10 cellular contexts compared by ENCODE assay signal in genomic region chr14:21039059-21039422, GRCh38. TPM values are rescaled to one million over a fixed set of nuclear protein-coding genes. Genes with fewer than 3 reads are reported as not detected.
DNase-seq lines count a peak whose midpoint lies in the region; ATAC-seq, FAIRE-seq and TF ChIP-seq lines count a peak whose summit lies in the region.
"Had no signal": no experiment of that assay in that cellular context is flagged by ENCODE, and none has a peak within 500 bp of the region (broad histone marks: within the 10 kb centered on the region; RNA-seq: fewer than 3 reads in every experiment).

No MANE protein-coding gene starts in this region.

- TF ChIP-seq POLR2A in ovary (IDR thresholded peaks at IDR 0.05) = no peak
- TF ChIP-seq POLR2A in GM12891 (IDR thresholded peaks at IDR 0.05; ENCODE audit: low read depth, low read length) = no peak

- peak overlapping the region; percentile 25 to 55 for H3K27ac ChIP-seq in ovary

- no peaks in the 10 kb centered on the region for H3K9me3 ChIP-seq in ovary

- TF ChIP-seq EP300 in ovary (IDR thresholded peaks at IDR 0.05) = no peak

- no peak overlapping the region for H3K4me3 ChIP-seq in ovary

- intact Hi-C loops in Right ventricle myocardium superior (cut with DNase I) = loop anchor here (2.0 kb wide), 1 partner anchor 24 kb away; no protein-coding TSS in a partner anchor
- intact Hi-C loops in ovary (cut with DNase I) = loop anchor here in 2 of 4 donors (2.0 kb wide), 2 partner anchors 16 to 24 kb away; no protein-coding TSS in a partner anchor

- WGBS in ovary, 3 donors = 1 to 4% (median 3%) methylated on average over 7 of the region's 7 CpGs

- DNase-seq in COLO829 (ENCODE audit: low spot score) (peak; percentile 57), SK-N-DZ (ENCODE audit: low spot score) (peak; percentile 25), Right ventricle myocardium superior (peak; percentile 90), ovary (peak; percentile 88 to 93 (median 91)), HPDE6-E6E7 (ENCODE audit: extremely low spot score) (no peak), GM12891 (ENCODE audit: insufficient read length, low spot score) (no peak)
- no peak for DNase-seq in activated CD8-positive, alpha-beta memory T cell treated with anti-CD3 and anti-CD28 coated beads, Interleukin-2, amount 50 U/mL, for 4 hours
- DNase-seq: CD8-positive, alpha-beta T cell; T1000 had no signal

- ATAC-seq in Right ventricle myocardium superior (ENCODE audit: poor library complexity) (peak; percentile 93), GM19035 (IDR thresholded peaks at IDR 0.05; ENCODE audit: unreplicated experiment) (no peak)
- ATAC-seq: CD8-positive, alpha-beta T cell had no signal

- no peak for TF ChIP-seq CTCF in ovary (IDR thresholded peaks at IDR 0.05)

- H3K4me1 ChIP-seq in ovary (ENCODE audit: insufficient read depth) = peaks cover 19% of the 10 kb centered on the region

- no peaks in the 10 kb centered on the region for H3K36me3 ChIP-seq in ovary

- no peaks in the 10 kb centered on the region for H3K27me3 ChIP-seq in ovary

- no peak for FAIRE-seq in GM12891 (lab: Jason Lieb, UNC)

TF ChIP-seq in GM12891, 5 proteins besides CTCF, POLR2A, EP300 and RAD21:
- TF ChIP-seq TAF1 (IDR thresholded peaks at IDR 0.05; ENCODE audit: low read depth, low read length) = no peak
- no peak for TF ChIP-seq SPI1 (IDR thresholded peaks at IDR 0.05; ENCODE audit: low read depth, low read length)
- TF ChIP-seq POU2F2 (IDR thresholded peaks at IDR 0.05; ENCODE audit: low read depth, low read length) = no peak
- TF ChIP-seq POLR2AphosphoS5 (IDR thresholded peaks at IDR 0.05; ENCODE audit: low read depth, low read length) = no peak
- TF ChIP-seq PAX5 (IDR thresholded peaks at IDR 0.05; ENCODE audit: insufficient read depth, low read length, severe bottlenecking) = no peak
TF ChIP-seq in GM12891: peak in this region for 0.

RNA-seq across cellular contexts. Expression of gene RNASE7, which starts 3.1 kb away (rescaled TPM):
- not detected in 2 replicates for polyA plus RNA-seq in SK-N-DZ (2014; cell fraction: cytosol; rRNA removed)
- polyA plus RNA-seq in SK-N-DZ (2014; cell fraction: nucleus; rRNA removed) = not detected in 2 replicates
- total RNA-seq in Right ventricle myocardium superior (not detected), ovary (not detected)
- polyA plus RNA-seq in ovary = not detected
- polyA plus RNA-seq in GM12891 (2012; ENCODE audit: low read depth, missing spikeins) = not detected
- total RNA-seq: CD8-positive, alpha-beta T cell had no signal

RNA-seq across cellular contexts. Expression of gene RNASE13, which starts 4.4 kb away (rescaled TPM):
- not detected in 2 replicates for polyA plus RNA-seq in SK-N-DZ (2014; cell fraction: cytosol; rRNA removed)
- not detected in 2 replicates for polyA plus RNA-seq in SK-N-DZ (2014; cell fraction: nucleus; rRNA removed)
- total RNA-seq in Right ventricle myocardium superior = not detected
- not detected for total RNA-seq in ovary
- not detected for polyA plus RNA-seq in ovary
- polyA plus RNA-seq in GM12891 (2012; ENCODE audit: low read depth, missing spikeins) = not detected
- total RNA-seq: CD8-positive, alpha-beta T cell had no signal

RNA-seq across cellular contexts. Expression of gene TPPP2, which starts 9.0 kb away (rescaled TPM):
- not detected in 2 replicates for polyA plus RNA-seq in SK-N-DZ (2014; cell fraction: cytosol; rRNA removed)
- polyA plus RNA-seq in SK-N-DZ (2014; cell fraction: nucleus; rRNA removed) = not detected in 2 replicates
- total RNA-seq in Right ventricle myocardium superior = 0.81 TPM
- total RNA-seq in ovary = 1 to 10 TPM in 5 of 7 donors, under 1 TPM in 1, not detected in 1; 0.72 to 2.5 (median 1.4) TPM
- 1 to 10 TPM in 1 of 2 donors, under 1 TPM in 1; 0.62 to 1.1 TPM for polyA plus RNA-seq in ovary
- not detected for polyA plus RNA-seq in GM12891 (2012; ENCODE audit: low read depth, missing spikeins)
- total RNA-seq: CD8-positive, alpha-beta T cell had no signal

RNA-seq across cellular contexts. Expression of gene NDRG2, which starts 14.2 kb away (rescaled TPM):
- polyA plus RNA-seq in SK-N-DZ (2014; cell fraction: cytosol; rRNA removed) = 6.1 and 9.8 TPM in 2 replicates
- 25.5 and 33.3 TPM in 2 replicates for polyA plus RNA-seq in SK-N-DZ (2014; cell fraction: nucleus; rRNA removed)
- total RNA-seq in Right ventricle myocardium superior (327 TPM), ovary (100 to 1,000 TPM; 355 to 703 (median 417) TPM)
- 100 to 1,000 TPM; 579 to 585 TPM for polyA plus RNA-seq in ovary
- polyA plus RNA-seq in GM12891 (2012; ENCODE audit: low read depth, missing spikeins) = not detected

RNA-seq across cellular contexts. Expression of gene RNASE8, which starts 18.6 kb away (rescaled TPM):
- polyA plus RNA-seq in SK-N-DZ (2014; cell fraction: cytosol; rRNA removed) = not detected in 2 replicates
- polyA plus RNA-seq in SK-N-DZ (2014; cell fraction: nucleus; rRNA removed) = not detected in 2 replicates
- total RNA-seq in Right ventricle myocardium superior (not detected), ovary (not detected)
- not detected for polyA plus RNA-seq in ovary
- polyA plus RNA-seq in GM12891 (2012; ENCODE audit: low read depth, missing spikeins) = not detected
- total RNA-seq: CD8-positive, alpha-beta T cell had no signal

Comparison
In these comparisons a context has a peak if more than half of its experiments do, and no peak if none do; other contexts are left out.
1. DNase-seq: peak in COLO829 (single experiment), SK-N-DZ (single experiment), Right ventricle myocardium superior (single experiment) and ovary (5 of 5); none in HPDE6-E6E7 (single experiment), activated CD8-positive, alpha-beta memory T cell treated with anti-CD3 and anti-CD28 coated beads, Interleukin-2, amount 50 U/mL, for 4 hours (single experiment) and GM12891 (single experiment).